ENCODE assay signal across 8 cellular contexts in genomic region chr11:78560826-78561484, GRCh38. TPM values are rescaled to one million over a fixed set of nuclear protein-coding genes. Genes with fewer than 3 reads are reported as not detected.
DNase-seq lines count a peak whose midpoint lies in the region; ATAC-seq and TF ChIP-seq lines count a peak whose summit lies in the region.
"Had no signal": no experiment of that assay in that cellular context is flagged by ENCODE, and none has a peak within 500 bp of the region (broad histone marks: within the 10 kb centered on the region; RNA-seq: fewer than 3 reads in every experiment).

No MANE protein-coding gene starts in this region.

- H3K9me3 ChIP-seq in HEK293 (ENCODE audit: control insufficient read depth, insufficient read depth, low read depth, low read length) (no peaks in the 10 kb centered on the region), SJSA1 (replicated peaks) (no peaks in the 10 kb centered on the region), spleen (no peaks in the 10 kb centered on the region)

- DNase-seq in SJSA1 (ENCODE audit: low read depth in 1 of 2, low spot score in 2 of 2): peak in 1 of 2 experiments; percentile 55
- no peak for DNase-seq in Right ventricle myocardium superior
- DNase-seq in spleen: no peak
- no peak for DNase-seq in UCSD-AML1 (lab: John Stamatoyannopoulos, UW; ENCODE audit: unreplicated experiment)
- DNase-seq in germinal center (ENCODE audit: low spot score): no peak
- no peak for DNase-seq in activated naive CD4-positive, alpha-beta T cell treated with anti-CD3 and anti-CD28 coated beads, Interleukin-2, amount 50 U/mL, for 72 hours (ENCODE audit: low spot score in 2 of 2)

- H3K4me1 ChIP-seq in HEK293 (ENCODE audit: control insufficient read depth, insufficient read depth, low read length) (no peaks in the 10 kb centered on the region), SJSA1 (replicated peaks) (peaks cover 40% of the 10 kb centered on the region), spleen (peaks cover 18 to 56% (median 37%) of the 10 kb centered on the region in 6 donors)

- CTCF ChIA-PET in HEK293 (lab: Yijun Ruan, JAX): interaction anchor here (0.6 kb wide), 1 partner anchor 12 kb away, joined by 3 read pairs; no protein-coding TSS in a partner anchor

- H3K27ac ChIP-seq in HEK293 (ENCODE audit: extremely low read depth, low read depth, low read length) (no peak overlapping the region), SJSA1 (peak overlapping the region; percentile 90), spleen (peak overlapping the region; percentile 6 to 77 (median 64))
- H3K27ac ChIP-seq: KMS-11 had no signal

- peaks cover 19 to 27% of the 10 kb centered on the region in 2 donors for H3K36me3 Mint-ChIP-seq in activated naive CD4-positive, alpha-beta T cell treated with anti-CD3 and anti-CD28 coated beads, Interleukin-2, amount 50 U/mL, for 72 hours

- intact Hi-C loops in Right ventricle myocardium superior (cut with DNase I): loop anchor here (10.0 kb wide), 2 partner anchors 146 to 406 kb away; partner anchors contain the start of gene GAB2
- intact Hi-C loops in spleen (cut with DNase I; ENCODE audit: low total_unique reads): loop anchor here (5.0 kb wide), 1 partner anchor 144 kb away; the partner anchor contains the start of gene GAB2

- H3K27me3 ChIP-seq in SJSA1 (replicated peaks): no peaks in the 10 kb centered on the region
- no peaks in the 10 kb centered on the region for H3K27me3 ChIP-seq in spleen (replicated peaks in 1 of 7)

- no peak overlapping the region for H3K4me3 ChIP-seq in HEK293 (ENCODE audit: low read depth, low read length)
- H3K4me3 ChIP-seq in SJSA1: no peak overlapping the region
- H3K4me3 ChIP-seq in spleen: peak overlapping the region in 1 of 8 donors; percentile 3

- POLR2A ChIA-PET in HEK293 (lab: Yijun Ruan, JAX): no interaction called here

- ATAC-seq in Right ventricle myocardium superior (ENCODE audit: poor library complexity): peak; percentile 55
- no peak for ATAC-seq in activated naive CD4-positive, alpha-beta T cell treated with anti-CD3 and anti-CD28 coated beads, Interleukin-2, amount 50 U/mL, for 72 hours

- no peak for TF ChIP-seq POLR2A in spleen (IDR thresholded peaks at IDR 0.05)

- TF ChIP-seq CTCF in HEK293 (tag by site-specific recombination; IDR thresholded peaks at IDR 0.05): no peak
- TF ChIP-seq CTCF in spleen (IDR thresholded peaks at IDR 0.05 in 8 of 11, conservative IDR thresholded peaks at IDR 0.05 in 3 of 11): no peak

- H3K36me3 ChIP-seq in HEK293 (ENCODE audit: control insufficient read depth in 2 of 2, insufficient read depth in 1 of 2, low read length in 2 of 2): peaks cover 0 to 48% of the 10 kb centered on the region in 2 experiments; a peak in 2 of 3 replicates
- H3K36me3 ChIP-seq in SJSA1: peaks cover 15% of the 10 kb centered on the region
- H3K36me3 ChIP-seq in spleen: peaks cover 0 to 59% (median 22%) of the 10 kb centered on the region in 6 donors

- peaks cover 0 to 4% of the 10 kb centered on the region in 2 donors for H3K9me3 Mint-ChIP-seq in activated naive CD4-positive, alpha-beta T cell treated with anti-CD3 and anti-CD28 coated beads, Interleukin-2, amount 50 U/mL, for 72 hours

- WGBS in spleen, 5 donors: 15 to 23% (median 18%) methylated on average over 8 of the region's 8 CpGs

- H3K27ac Mint-ChIP-seq in activated naive CD4-positive, alpha-beta T cell treated with anti-CD3 and anti-CD28 coated beads, Interleukin-2, amount 50 U/mL, for 72 hours: no peak overlapping the region

TF ChIP-seq in HEK293, 187 proteins besides CTCF, POLR2A, EP300 and RAD21:
- peak; percentile 88 for TF ChIP-seq PRDM1 (tag by site-specific recombination; IDR thresholded peaks at IDR 0.05)
- TF ChIP-seq, protein P1, sequence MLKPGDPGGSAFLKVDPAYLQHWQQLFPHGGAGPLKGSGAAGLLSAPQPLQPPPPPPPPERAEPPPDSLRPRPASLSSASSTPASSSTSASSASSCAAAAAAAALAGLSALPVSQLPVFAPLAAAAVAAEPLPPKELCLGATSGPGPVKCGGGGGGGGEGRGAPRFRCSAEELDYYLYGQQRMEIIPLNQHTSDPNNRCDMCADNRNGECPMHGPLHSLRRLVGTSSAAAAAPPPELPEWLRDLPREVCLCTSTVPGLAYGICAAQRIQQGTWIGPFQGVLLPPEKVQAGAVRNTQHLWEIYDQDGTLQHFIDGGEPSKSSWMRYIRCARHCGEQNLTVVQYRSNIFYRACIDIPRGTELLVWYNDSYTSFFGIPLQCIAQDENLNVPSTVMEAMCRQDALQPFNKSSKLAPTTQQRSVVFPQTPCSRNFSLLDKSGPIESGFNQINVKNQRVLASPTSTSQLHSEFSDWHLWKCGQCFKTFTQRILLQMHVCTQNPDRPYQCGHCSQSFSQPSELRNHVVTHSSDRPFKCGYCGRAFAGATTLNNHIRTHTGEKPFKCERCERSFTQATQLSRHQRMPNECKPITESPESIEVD (tag by site-specific recombination; IDR thresholded peaks at IDR 0.05): peak; percentile 51
- TF ChIP-seq, protein P2, sequence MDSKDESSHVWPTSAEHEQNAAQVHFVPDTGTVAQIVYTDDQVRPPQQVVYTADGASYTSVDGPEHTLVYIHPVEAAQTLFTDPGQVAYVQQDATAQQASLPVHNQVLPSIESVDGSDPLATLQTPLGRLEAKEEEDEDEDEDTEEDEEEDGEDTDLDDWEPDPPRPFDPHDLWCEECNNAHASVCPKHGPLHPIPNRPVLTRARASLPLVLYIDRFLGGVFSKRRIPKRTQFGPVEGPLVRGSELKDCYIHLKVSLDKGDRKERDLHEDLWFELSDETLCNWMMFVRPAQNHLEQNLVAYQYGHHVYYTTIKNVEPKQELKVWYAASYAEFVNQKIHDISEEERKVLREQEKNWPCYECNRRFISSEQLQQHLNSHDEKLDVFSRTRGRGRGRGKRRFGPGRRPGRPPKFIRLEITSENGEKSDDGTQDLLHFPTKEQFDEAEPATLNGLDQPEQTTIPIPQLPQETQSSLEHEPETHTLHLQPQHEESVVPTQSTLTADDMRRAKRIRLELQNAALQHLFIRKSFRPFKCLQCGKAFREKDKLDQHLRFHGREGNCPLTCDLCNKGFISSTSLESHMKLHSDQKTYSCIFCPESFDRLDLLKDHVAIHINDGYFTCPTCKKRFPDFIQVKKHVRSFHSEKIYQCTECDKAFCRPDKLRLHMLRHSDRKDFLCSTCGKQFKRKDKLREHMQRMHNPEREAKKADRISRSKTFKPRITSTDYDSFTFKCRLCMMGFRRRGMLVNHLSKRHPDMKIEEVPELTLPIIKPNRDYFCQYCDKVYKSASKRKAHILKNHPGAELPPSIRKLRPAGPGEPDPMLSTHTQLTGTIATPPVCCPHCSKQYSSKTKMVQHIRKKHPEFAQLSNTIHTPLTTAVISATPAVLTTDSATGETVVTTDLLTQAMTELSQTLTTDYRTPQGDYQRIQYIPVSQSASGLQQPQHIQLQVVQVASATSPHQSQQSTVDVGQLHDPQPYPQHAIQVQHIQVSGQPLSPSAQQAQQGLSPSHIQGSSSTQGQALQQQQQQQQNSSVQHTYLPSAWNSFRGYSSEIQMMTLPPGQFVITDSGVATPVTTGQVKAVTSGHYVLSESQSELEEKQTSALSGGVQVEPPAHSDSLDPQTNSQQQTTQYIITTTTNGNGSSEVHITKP (tag by site-specific recombination; IDR thresholded peaks at IDR 0.05): no peak
TF ChIP-seq in HEK293: peak in this region for 2.

RNA-seq across cellular contexts. Expression of gene NARS2, which starts 13.7 kb away (rescaled TPM):
- 12.4 and 20.8 TPM in 2 replicates for total RNA-seq in SJSA1 (2014; rRNA removed; shearing (Covaris generic))
- 17.6 TPM for total RNA-seq in Right ventricle myocardium superior
- total RNA-seq in spleen: 10 to 100 TPM; 11.2 to 19.7 (median 14.3) TPM
- polyA plus RNA-seq in spleen: 10 to 100 TPM; 14.2 to 16.4 (median 15.1) TPM
- total RNA-seq in activated naive CD4-positive, alpha-beta T cell treated with anti-CD3 and anti-CD28 coated beads, Interleukin-2, amount 50 U/mL, for 72 hours: 10 to 100 TPM; 18.5 to 18.7 TPM
